Comparison of ENCODE assay signal across 8 cellular contexts in the genomic region with DNA sequence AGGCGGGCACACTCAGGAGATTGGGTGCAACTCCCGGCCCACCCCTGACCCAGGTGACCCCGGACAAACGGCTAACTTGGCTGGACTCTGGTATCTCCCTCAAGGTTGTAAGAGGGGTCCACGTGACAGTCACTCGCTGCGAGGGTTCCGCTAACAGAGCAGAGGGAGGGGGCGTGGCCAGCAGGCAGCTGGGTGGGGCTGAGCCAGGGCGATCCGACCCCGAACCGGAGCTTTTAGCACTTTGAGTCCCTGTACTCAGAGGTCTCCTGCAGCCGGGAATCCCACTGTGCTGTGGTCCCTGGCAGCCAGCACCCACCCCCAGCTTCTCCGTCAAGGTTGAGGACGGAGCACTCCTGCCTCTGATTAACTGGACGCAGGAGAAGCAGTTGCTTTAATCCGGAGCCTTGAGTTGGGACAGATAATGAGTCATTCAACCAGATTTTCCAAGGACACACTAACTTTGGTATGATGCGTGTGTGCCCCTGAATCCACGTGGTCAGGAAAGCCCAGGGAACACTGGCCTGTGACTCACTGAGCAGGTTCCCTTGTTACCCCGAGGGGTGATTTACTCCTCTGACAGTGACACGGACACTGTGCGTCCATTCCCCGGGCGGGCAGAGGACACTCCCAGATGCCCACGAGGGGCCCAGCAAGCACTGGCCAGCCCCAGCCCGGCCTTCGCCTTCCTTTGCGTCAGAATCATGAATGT.
DNase-seq lines count a peak whose midpoint lies in the region; ATAC-seq and TF ChIP-seq lines count a peak whose summit lies in the region.

No MANE protein-coding gene starts in this region.

- no peak for TF ChIP-seq CTCF in HFF-Myc (IDR thresholded peaks at IDR 0.05; ENCODE audit: low read depth, low read length, missing control alignments)

- TF ChIP-seq POLR2A in erythroblast (IDR thresholded peaks at IDR 0.05; ENCODE audit: low read length), result no peak

- DNase-seq in ACHN (peak; percentile 24), HFF-Myc (ENCODE audit: extremely low read depth, low read depth) (peak; percentile 29), amniotic stem cell (lab: John Stamatoyannopoulos, UW) (peak; percentile 55), kidney glomerular epithelial cell (lab: John Stamatoyannopoulos, UW) (peak; percentile 0), DMS153 treated with DMSO at 0.1 percent for 48 hours (lab: John Stamatoyannopoulos, UW; ENCODE audit: unreplicated experiment) (no peak), erythroblast (lab: John Stamatoyannopoulos, UW) (no peak)
- DNase-seq in stimulated activated CD4-positive, alpha-beta T cell treated with anti-CD3 and anti-CD28 coated beads, Interleukin-4, amount 100 ng/mL, for 24 hours, result no peak

- no peak for ATAC-seq in GM21528 (IDR thresholded peaks at IDR 0.05; ENCODE audit: low FRiP score, unreplicated experiment)

- no peak overlapping the region for H3K4me3 ChIP-seq in HFF-Myc (replicated peaks; ENCODE audit: low read depth, low read length)

- in situ Hi-C loops in ACHN (cut with HindIII; ENCODE audit: low pct_ligation_motif_present, low pct_unique_long_range_greater_than_20kb, low sequenced_read_pairs), result no loop called here

Comparison
In these comparisons a context has a peak if more than half of its experiments do, and no peak if none do; other contexts are left out.
1. DNase-seq: peak in ACHN (single experiment), HFF-Myc (single experiment), amniotic stem cell (single experiment) and kidney glomerular epithelial cell (single experiment); none in DMS153 treated with DMSO at 0.1 percent for 48 hours (single experiment), erythroblast (0 of 2) and stimulated activated CD4-positive, alpha-beta T cell treated with anti-CD3 and anti-CD28 coated beads, Interleukin-4, amount 100 ng/mL, for 24 hours (single experiment).